In genomic region chr7:104136981-104137380, GRCh38 we compare ENCODE assay signal across 8 cellular contexts.
"Had no signal": no experiment of that assay in that cellular context is flagged by ENCODE, and none has a peak within 500 bp of the region (broad histone marks: within the 10 kb centered on the region; RNA-seq: fewer than 3 reads in every experiment).

No MANE protein-coding gene starts in this region.

- H3K9me3 ChIP-seq: HAP-1 had no signal

- H3K4me3 ChIP-seq: GM23248, HAP-1 had no signal

- DNase-seq: GM23248, GOT3, H7, HFFc6 had no signal

- H3K9ac ChIP-seq: GM23248 had no signal

- H3K4me3 Mint-ChIP-seq: HFFc6 had no signal

- FAIRE-seq: HepG2 had no signal

- H3K27ac ChIP-seq: GM23248, HL-60 had no signal

- H3K9me3 Mint-ChIP-seq: HFFc6 had no signal

- ATAC-seq: HCT116, HepG2 had no signal

- H2AFZ ChIP-seq: GM23248 had no signal
